Comparison of ENCODE assay signal across 7 cellular contexts in the genomic region with DNA sequence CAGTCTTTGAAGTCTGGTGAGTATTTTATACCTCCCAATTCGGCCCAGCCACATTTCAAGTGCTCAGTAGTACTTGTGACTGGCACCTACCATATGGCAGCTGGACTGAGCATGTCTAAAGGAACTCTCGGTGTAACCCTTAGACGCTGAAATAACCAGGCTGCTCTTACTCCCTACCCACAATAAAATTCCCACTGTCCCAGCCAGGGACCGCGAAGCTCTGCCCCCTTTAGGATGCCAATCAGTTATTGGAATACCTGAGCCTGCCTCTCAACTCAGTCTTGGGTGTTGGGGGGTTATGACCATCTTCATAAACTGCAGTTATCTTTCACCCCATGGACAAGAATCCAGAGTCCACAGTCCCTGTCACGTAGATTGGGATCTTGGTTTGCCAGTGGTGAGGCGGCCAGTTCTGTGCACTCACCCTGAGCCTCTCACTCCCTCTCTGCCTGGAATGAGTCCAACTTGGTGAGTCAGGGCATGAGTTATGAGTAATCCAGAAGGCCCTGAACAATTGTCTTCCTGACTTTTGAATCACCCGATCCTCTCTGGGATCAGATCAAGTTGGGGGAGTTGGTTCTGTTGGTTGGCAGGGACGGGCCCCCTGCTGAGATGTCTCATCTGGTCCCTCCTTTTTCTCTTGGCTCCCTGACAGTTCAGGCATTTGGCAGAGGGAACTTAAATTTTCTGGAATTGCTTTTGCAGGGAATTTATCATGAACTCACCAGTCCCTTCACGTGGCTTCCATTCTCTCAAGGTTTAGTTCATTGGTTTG.
A peak's percentile ranks its signal among the peaks of the same experiment; 100 is the strongest.
DNase-seq lines count a peak whose midpoint lies in the region; ATAC-seq and TF ChIP-seq lines count a peak whose summit lies in the region.

No MANE protein-coding gene starts in this region.

- peak overlapping the region in 1 of 2 experiments; percentile 7 for H2BK12ac ChIP-seq in mesenchymal stem cell (ENCODE audit: low read length in 2 of 2)

- no peak overlapping the region for H2BK15ac ChIP-seq in mesenchymal stem cell (ENCODE audit: low read depth, poor library complexity, severe bottlenecking)

- no peak overlapping the region for H3K4me3 ChIP-seq in coronary artery
- H3K4me3 ChIP-seq in mesenchymal stem cell (ENCODE audit: insufficient read depth in 1 of 2, low read depth in 1 of 2, low read length in 2 of 2): peak overlapping the region in 1 of 2 experiments; percentile 39

- no peak overlapping the region for H3K4me2 ChIP-seq in mesenchymal stem cell (ENCODE audit: low read length, poor library complexity, severe bottlenecking)

- TF ChIP-seq CTCF in coronary artery (IDR thresholded peaks at IDR 0.05): no peak

- H3K23ac ChIP-seq in mesenchymal stem cell (ENCODE audit: low read length in 2 of 2): no peak overlapping the region

- ATAC-seq in GM21447 (IDR thresholded peaks at IDR 0.05; ENCODE audit: unreplicated experiment) (peak; percentile 46), GM19452 (IDR thresholded peaks at IDR 0.05; ENCODE audit: unreplicated experiment) (no peak), GM18870 (IDR thresholded peaks at IDR 0.05; ENCODE audit: unreplicated experiment) (no peak)

- H4K91ac ChIP-seq in mesenchymal stem cell (ENCODE audit: low read length): no peak overlapping the region

- H2BK120ac ChIP-seq in mesenchymal stem cell (ENCODE audit: low read depth, low read length): no peak overlapping the region

- no peak overlapping the region for H3K4ac ChIP-seq in mesenchymal stem cell (ENCODE audit: low read depth in 1 of 2, low read length in 2 of 2)

- 28% methylated on average over 6 of the region's 10 CpGs for WGBS in mesenchymal stem cell

- no peaks in the 10 kb centered on the region for H3K36me3 ChIP-seq in mesenchymal stem cell (ENCODE audit: control insufficient read depth in 1 of 2, insufficient read depth in 2 of 2, low read depth in 1 of 2, low read length in 2 of 2)

- DNase-seq in NCI-H2171 (lab: John Stamatoyannopoulos, UW): peak; percentile 51
- peak; percentile 82 for DNase-seq in coronary artery (ENCODE audit: low spot score)
- DNase-seq in mesenchymal stem cell: peak; percentile 97
- no peak for DNase-seq in NCI-H1436 treated with DMSO at 0.1 percent for 48 hours (lab: John Stamatoyannopoulos, UW)

- H3K27ac ChIP-seq in coronary artery (peak overlapping the region in 1 of 2 donors; percentile 70), mesenchymal stem cell (ENCODE audit: low read length, poor library complexity, severe bottlenecking) (peak overlapping the region; percentile 55)

- no peaks in the 10 kb centered on the region for H3K79me1 ChIP-seq in mesenchymal stem cell (replicated peaks; ENCODE audit: low read length, poor library complexity, severe bottlenecking)

- H2AK5ac ChIP-seq in mesenchymal stem cell (ENCODE audit: low read length, severe bottlenecking): no peak overlapping the region

- H3K18ac ChIP-seq in mesenchymal stem cell (ENCODE audit: low read depth in 1 of 2, low read length in 2 of 2): no peak overlapping the region

- no peak overlapping the region for H2AFZ ChIP-seq in mesenchymal stem cell (ENCODE audit: low read depth, low read length)

- H3K4me1 ChIP-seq in mesenchymal stem cell (ENCODE audit: control insufficient read depth, insufficient read depth, low read depth, low read length): peaks cover 13% of the 10 kb centered on the region

- no peak overlapping the region for H3K14ac ChIP-seq in mesenchymal stem cell (ENCODE audit: low read length in 2 of 2)

- no peak overlapping the region for H2BK5ac ChIP-seq in mesenchymal stem cell (ENCODE audit: low read depth, low read length, poor library complexity, severe bottlenecking)

- peaks cover 13% of the 10 kb centered on the region for H3K9me3 ChIP-seq in mesenchymal stem cell (ENCODE audit: control insufficient read depth, low read length)

- H4K8ac ChIP-seq in mesenchymal stem cell (ENCODE audit: low read length): peak overlapping the region; percentile 14

- peak overlapping the region; percentile 76 for H3K9ac ChIP-seq in mesenchymal stem cell (ENCODE audit: low read length)

- H3K27me3 ChIP-seq in mesenchymal stem cell (ENCODE audit: control insufficient read depth in 1 of 2, insufficient read depth in 1 of 2, low read length in 2 of 2): no peaks in the 10 kb centered on the region
